In the genomic region with DNA sequence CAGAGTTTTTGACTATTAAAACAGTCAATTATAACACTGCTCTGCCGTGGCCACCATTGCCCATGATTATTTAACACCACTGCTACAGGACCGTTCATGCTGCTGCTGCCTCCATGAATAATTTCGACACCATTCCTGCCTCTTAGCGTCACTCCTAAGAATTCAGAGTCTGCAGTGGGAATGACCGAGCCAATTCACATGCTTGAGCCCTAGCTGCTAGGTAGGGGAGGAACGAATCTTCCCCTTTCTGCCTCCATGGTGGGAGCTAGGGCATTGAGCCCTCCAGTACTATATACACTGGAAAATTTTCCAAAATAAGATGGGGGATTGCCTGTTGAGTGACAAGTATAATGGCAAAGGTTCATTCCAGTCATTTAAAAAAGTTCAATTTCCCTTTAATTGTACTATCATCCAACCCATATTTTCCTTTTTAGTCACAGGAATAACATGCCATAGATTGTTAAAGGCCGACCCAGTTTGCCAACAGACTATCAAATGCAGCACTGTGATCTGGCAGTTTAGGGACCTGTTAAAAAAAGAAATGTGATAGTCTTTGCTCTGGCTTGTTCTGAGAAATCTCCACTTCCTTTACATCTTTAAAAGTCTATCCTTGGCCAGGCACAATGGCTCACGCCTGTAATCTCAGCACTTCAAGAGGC, we compare ENCODE assay signal across 21 cellular contexts. TPM values are rescaled to one million over a fixed set of nuclear protein-coding genes. Genes with fewer than 3 reads are reported as not detected.
DNase-seq lines count a peak whose midpoint lies in the region; ATAC-seq and TF ChIP-seq lines count a peak whose summit lies in the region.
"Had no signal": no experiment of that assay in that cellular context is flagged by ENCODE, and none has a peak within 500 bp of the region (broad histone marks: within the 10 kb centered on the region; RNA-seq: fewer than 3 reads in every experiment).

No MANE protein-coding gene starts in this region.

- H3K27me3 Mint-ChIP-seq in osteocyte (ENCODE audit: unreplicated experiment): no peaks in the 10 kb centered on the region
- H3K27me3 Mint-ChIP-seq: stimulated activated naive CD8-positive, alpha-beta T cell treated with anti-CD3 and anti-CD28 coated beads, Interleukin-15, amount 100 ng/mL, for 72 hours had no signal

- H3K4me1 ChIP-seq in adipocyte (ENCODE audit: control insufficient read depth, insufficient read depth, low read length): peaks cover 46% of the 10 kb centered on the region

- peak overlapping the region; percentile 31 for H3K9ac ChIP-seq in adipocyte (ENCODE audit: low read length)

- H3K4me3 ChIP-seq in adipocyte (ENCODE audit: low read length): no peak overlapping the region
- H3K4me3 ChIP-seq: skin epidermis had no signal

- no peaks in the 10 kb centered on the region for H3K36me3 ChIP-seq in adipocyte (ENCODE audit: control insufficient read depth, insufficient read depth, low read length, severe bottlenecking)

- H3K9me3 Mint-ChIP-seq in osteocyte (ENCODE audit: unreplicated experiment): no peaks in the 10 kb centered on the region
- H3K9me3 Mint-ChIP-seq: activated CD4-positive, alpha-beta T cell treated with anti-CD3 and anti-CD28 coated beads, Interleukin-2, amount 10 ng/mL, durations not matched to agents 24 days and 14 days; activated T-cell treated with anti-CD3 and anti-CD28 coated beads, Interleukin-2, amount 50 U/mL, for 4 hours; stimulated activated naive CD8-positive, alpha-beta T cell treated with anti-CD3 and anti-CD28 coated beads, Interleukin-15, amount 100 ng/mL, for 72 hours had no signal

- DNase-seq in EH (ENCODE audit: low read depth) (peak; percentile 92), adipocyte (ENCODE audit: low read depth) (peak; percentile 71), fibroblast of peridontal ligament (ENCODE audit: extremely low read depth) (peak; percentile 81), osteocyte (ENCODE audit: extremely low spot score, unreplicated experiment) (no peak), NCI-H187 treated with DMSO at 0.1 percent for 48 hours (lab: John Stamatoyannopoulos, UW) (no peak)
- DNase-seq: activated CD4-positive, alpha-beta T cell treated with anti-CD3 and anti-CD28 coated beads, Interleukin-2, amount 10 ng/mL, durations not matched to agents 24 days and 14 days; activated T-cell treated with anti-CD3 and anti-CD28 coated beads, Interleukin-2, amount 50 U/mL, for 4 hours; dermis blood vessel endothelial cell; DMS153; Kasumi-1; midbrain; NCI-H2029 treated with DMSO at 0.1 percent for 48 hours; NCI-H526 treated with DMSO at 0.1 percent for 48 hours; stimulated activated naive CD8-positive, alpha-beta T cell treated with anti-CD3 and anti-CD28 coated beads, Interleukin-15, amount 100 ng/mL, for 72 hours had no signal

- H3K27me3 ChIP-seq in adipocyte (replicated peaks; ENCODE audit: control insufficient read depth, insufficient read depth, low read length): no peaks in the 10 kb centered on the region

- ATAC-seq in HG03457 (IDR thresholded peaks at IDR 0.05; ENCODE audit: unreplicated experiment) (no peak), GM19035 (IDR thresholded peaks at IDR 0.05; ENCODE audit: unreplicated experiment) (no peak), HG02981 (IDR thresholded peaks at IDR 0.05; ENCODE audit: unreplicated experiment) (no peak)
- ATAC-seq: activated T-cell treated with anti-CD3 and anti-CD28 coated beads, Interleukin-2, amount 50 U/mL, for 4 hours; stimulated activated naive CD8-positive, alpha-beta T cell treated with anti-CD3 and anti-CD28 coated beads, Interleukin-15, amount 100 ng/mL, for 72 hours had no signal

- TF ChIP-seq CTCF in osteocyte (IDR thresholded peaks at IDR 0.05): no peak

- no peak overlapping the region for H3K4me3 Mint-ChIP-seq in osteocyte (ENCODE audit: unreplicated experiment)
- H3K4me3 Mint-ChIP-seq: activated CD4-positive, alpha-beta T cell treated with anti-CD3 and anti-CD28 coated beads, Interleukin-2, amount 10 ng/mL, durations not matched to agents 24 days and 14 days; activated T-cell treated with anti-CD3 and anti-CD28 coated beads, Interleukin-2, amount 50 U/mL, for 4 hours; stimulated activated naive CD8-positive, alpha-beta T cell treated with anti-CD3 and anti-CD28 coated beads, Interleukin-15, amount 100 ng/mL, for 72 hours had no signal

- no peaks in the 10 kb centered on the region for H3K9me3 ChIP-seq in adipocyte (ENCODE audit: control insufficient read depth, low read length)

- peaks cover 36% of the 10 kb centered on the region for H3K4me1 Mint-ChIP-seq in osteocyte (ENCODE audit: unreplicated experiment)
- H3K4me1 Mint-ChIP-seq: stimulated activated naive CD8-positive, alpha-beta T cell treated with anti-CD3 and anti-CD28 coated beads, Interleukin-15, amount 100 ng/mL, for 72 hours had no signal

- H3K36me3 Mint-ChIP-seq in osteocyte (ENCODE audit: unreplicated experiment): no peaks in the 10 kb centered on the region

- H3K27ac Mint-ChIP-seq in osteocyte (ENCODE audit: unreplicated experiment): peak overlapping the region; percentile 71
- H3K27ac Mint-ChIP-seq: activated CD4-positive, alpha-beta T cell treated with anti-CD3 and anti-CD28 coated beads, Interleukin-2, amount 10 ng/mL, durations not matched to agents 24 days and 14 days had no signal

RNA-seq across cellular contexts. Expression of gene B4GALT1, which starts 13.5 kb away (rescaled TPM):
- 39.1 and 40.9 TPM in 2 replicates for total RNA-seq in osteocyte

RNA-seq across cellular contexts. Expression of gene SPINK4, which starts 59.3 kb away (rescaled TPM):
- total RNA-seq in osteocyte: not detected in 2 replicates
- total RNA-seq: activated CD4-positive, alpha-beta T cell treated with anti-CD3 and anti-CD28 coated beads, Interleukin-2, amount 10 ng/mL, durations not matched to agents 24 days and 14 days; activated T-cell treated with anti-CD3 and anti-CD28 coated beads, Interleukin-2, amount 50 U/mL, for 4 hours; dermis blood vessel endothelial cell; fibroblast of villous mesenchyme; RPMI7951; T-helper 2 cell treated with Interferon-gamma antibody and Interleukin-4, amounts not matched to agents 100 ng/mL and 5 ng/mL, for 36 hours had no signal

Comparison
In these comparisons a context has a peak if more than half of its experiments do, and no peak if none do; other contexts are left out.
1. DNase-seq: peak in EH (single experiment), adipocyte (single experiment) and fibroblast of peridontal ligament (single experiment); none in osteocyte (single experiment) and NCI-H187 treated with DMSO at 0.1 percent for 48 hours (single experiment).